7 cellular contexts compared by ENCODE assay signal in the genomic region with DNA sequence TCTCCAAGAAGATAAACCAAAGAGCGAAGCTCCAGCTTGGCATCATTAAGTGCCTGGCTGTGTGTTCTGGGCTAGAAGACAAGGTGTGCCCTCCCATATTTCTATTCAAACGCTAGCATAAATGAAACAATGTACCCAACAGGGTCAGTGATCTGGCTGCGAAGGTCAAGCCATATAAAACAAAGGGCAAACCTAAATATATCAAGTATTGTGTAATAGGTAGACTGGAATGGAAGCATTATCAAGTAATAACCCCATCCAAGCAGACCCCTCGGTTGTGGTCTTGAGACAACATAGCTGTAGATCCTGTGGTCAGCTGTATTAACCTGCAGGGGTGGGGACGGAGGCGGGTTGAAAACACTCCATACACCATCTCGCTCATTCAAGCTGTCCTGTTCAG.
"Had no signal": no experiment of that assay in that cellular context is flagged by ENCODE, and none has a peak within 500 bp of the region (broad histone marks: within the 10 kb centered on the region; RNA-seq: fewer than 3 reads in every experiment).

No MANE protein-coding gene starts in this region.

- ATAC-seq: GM23338 had no signal

- H3K4me2 ChIP-seq: GM23338, KMS-11 had no signal

- H3K4me3 ChIP-seq: GM23338 had no signal

- H3K27ac ChIP-seq: KMS-11 had no signal

- DNase-seq: H9, HCEC 1CT, Karpas-422, KBM-7 had no signal

- FAIRE-seq: HTR-8/SVneo had no signal

- H3K9ac ChIP-seq: KMS-11 had no signal

- H2AFZ ChIP-seq: GM23338 had no signal
